In the genomic region with DNA sequence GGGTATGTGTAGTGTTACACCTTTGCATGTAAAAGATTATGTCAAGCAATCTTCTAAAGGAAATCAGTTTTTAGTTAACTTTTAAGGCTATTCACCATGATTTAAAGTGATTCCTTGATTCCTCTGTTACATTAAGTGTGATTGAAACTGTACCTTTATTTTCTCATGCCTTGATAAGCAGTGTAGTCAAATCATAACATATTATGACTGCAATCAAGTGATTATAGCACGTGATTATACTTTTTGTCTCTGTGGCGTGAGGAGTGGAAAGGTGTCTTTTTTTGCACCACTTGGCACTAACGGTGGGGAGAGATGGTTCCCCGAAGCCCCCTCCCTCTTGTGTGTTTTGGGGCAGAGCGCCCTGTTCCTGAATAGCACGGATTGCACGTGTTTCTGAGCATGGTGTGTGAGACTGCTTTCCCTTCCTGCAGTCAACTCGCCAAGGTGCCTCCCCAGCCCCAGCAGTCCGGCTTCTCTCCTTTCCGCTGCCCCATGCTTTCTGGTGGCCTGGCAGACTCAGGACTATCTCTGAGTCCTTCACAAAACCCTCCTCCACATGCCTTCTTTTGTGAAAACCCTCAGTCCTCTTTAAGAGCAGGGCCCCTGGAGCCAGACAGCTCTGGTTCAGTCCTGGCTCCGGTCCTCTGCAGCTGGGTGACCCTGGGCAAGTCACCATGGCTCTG, we compare ENCODE assay signal across 1 cellular context.
TF ChIP-seq lines count a peak whose summit lies in the region.

No MANE protein-coding gene starts in this region.

TF ChIP-seq in WTC11, 78 proteins besides CTCF, POLR2A, EP300 and RAD21 (continued from another document):
- no peak for TF ChIP-seq NFYB (CRISPR knock-in tag; conservative IDR thresholded peaks at IDR 0.05; ENCODE audit: low read depth)
- TF ChIP-seq, protein P1, sequence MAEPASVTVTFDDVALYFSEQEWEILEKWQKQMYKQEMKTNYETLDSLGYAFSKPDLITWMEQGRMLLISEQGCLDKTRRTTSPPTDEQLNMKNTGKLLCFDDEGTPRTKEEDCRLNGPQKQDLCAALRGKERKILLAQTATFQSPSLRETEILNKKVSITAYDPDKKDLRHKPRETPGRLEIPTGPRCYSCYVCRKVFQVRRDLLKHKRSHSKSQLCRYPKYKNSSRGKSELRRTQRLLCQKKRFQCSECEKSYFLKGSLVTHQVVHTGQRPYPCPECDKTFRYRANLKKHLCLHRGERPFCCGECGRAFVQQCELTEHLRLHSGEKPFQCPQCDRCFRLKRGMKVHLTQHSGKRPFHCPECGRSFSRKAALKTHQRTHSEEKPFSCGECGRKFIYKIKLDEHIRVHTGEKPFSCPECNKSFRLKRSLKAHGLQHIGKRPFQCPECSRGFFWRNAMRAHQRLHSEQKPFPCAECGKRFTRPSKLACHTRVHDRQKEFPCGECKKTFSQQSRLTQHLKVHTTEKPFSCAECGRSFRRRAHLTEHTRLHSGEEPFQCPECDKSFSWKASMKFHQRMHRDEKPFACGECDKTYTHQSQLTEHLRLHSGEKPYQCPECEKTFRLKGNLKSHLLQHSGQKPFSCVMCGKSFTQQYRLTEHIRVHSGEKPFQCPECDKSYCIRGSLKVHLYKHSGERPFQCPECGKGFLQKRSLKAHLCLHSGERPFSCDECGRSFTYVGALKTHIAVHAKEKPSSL (CRISPR knock-in tag; conservative IDR thresholded peaks at IDR 0.05), result no peak
